18 cellular contexts compared by ENCODE assay signal in the genomic region with DNA sequence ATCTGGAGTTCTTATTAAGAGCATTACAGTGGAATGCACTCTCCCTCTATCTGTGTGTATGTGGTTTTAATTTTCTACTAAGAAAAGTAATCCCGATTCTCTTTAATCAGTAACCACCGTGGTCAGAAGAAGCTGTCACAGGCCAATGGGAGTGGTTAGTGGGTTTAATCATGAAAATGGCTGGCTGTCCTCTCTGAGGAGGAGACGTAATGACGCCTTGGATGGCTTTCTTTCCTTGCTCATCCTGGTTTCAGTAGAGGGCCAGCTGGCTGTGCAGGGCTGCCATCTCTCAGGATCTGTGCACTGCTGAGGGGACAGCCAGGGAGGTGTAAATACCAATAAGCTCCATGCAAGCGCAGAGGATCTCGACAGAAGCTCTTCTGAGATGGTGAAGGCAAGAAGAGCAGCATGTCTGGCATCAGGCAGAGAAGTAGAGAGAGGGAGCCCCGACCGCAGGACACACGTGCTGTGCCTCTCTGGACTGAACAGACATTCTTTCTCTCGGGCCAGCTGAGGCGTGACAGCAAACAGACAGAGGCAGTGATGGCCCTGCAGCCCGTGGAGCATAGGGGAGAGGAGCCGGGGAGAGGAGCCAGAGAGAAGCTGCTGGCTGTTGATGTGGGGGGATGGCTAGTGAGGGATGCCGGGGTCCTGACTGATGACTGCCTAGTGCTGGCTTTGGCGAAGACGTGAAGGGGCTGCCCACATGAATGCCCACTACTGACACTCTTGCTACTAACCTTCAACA.
DNase-seq lines count a peak whose midpoint lies in the region; ATAC-seq lines count a peak whose summit lies in the region.
"Had no signal": no experiment of that assay in that cellular context is flagged by ENCODE, and none has a peak within 500 bp of the region (broad histone marks: within the 10 kb centered on the region; RNA-seq: fewer than 3 reads in every experiment).

No MANE protein-coding gene starts in this region.

- peak; percentile 46 for DNase-seq in AG20443 (ENCODE audit: low spot score)
- peak; percentile 20 for DNase-seq in NCI-H2029 treated with DMSO at 0.1 percent for 48 hours (lab: John Stamatoyannopoulos, UW)
- DNase-seq in cerebellar cortex (ENCODE audit: low spot score): peak; percentile 65
- DNase-seq in medulla oblongata (ENCODE audit: extremely low spot score): peak; percentile 64
- DNase-seq in MG63: no peak
- DNase-seq in COLO829 (ENCODE audit: low spot score): no peak
- no peak for DNase-seq in effector memory CD4-positive, alpha-beta T cell
- DNase-seq: activated B cell treated with CpG ODN at 0.5 μM for 24 hours; COR-L47; mesendoderm; NCI-H2081; NK-92 treated with Interleukin-12 subunit alpha and Interleukin-12 subunit beta, amount 100 ng/mL, for 24 hours; SHP77 treated with DMSO at 0.1 percent for 48 hours; stimulated activated CD4-positive, alpha-beta T cell treated with anti-CD3 and anti-CD28 coated beads, Interleukin-2, amount 100 ng/mL, for 48 hours; T-helper 17 cell; testis had no signal

- no peaks in the 10 kb centered on the region for H3K36me3 ChIP-seq in MG63
- H3K36me3 ChIP-seq in effector memory CD4-positive, alpha-beta T cell (ENCODE audit: control insufficient read depth, insufficient read depth, low read length): no peaks in the 10 kb centered on the region
- H3K36me3 ChIP-seq: HAP-1 had no signal

- H3K27me3 ChIP-seq in MG63: no peaks in the 10 kb centered on the region
- no peaks in the 10 kb centered on the region for H3K27me3 ChIP-seq in effector memory CD4-positive, alpha-beta T cell (replicated peaks; ENCODE audit: control insufficient read depth, insufficient read depth, low read length, poor library complexity, severe bottlenecking)
- H3K27me3 ChIP-seq: testis had no signal

- H3K4me3 ChIP-seq in MG63: no peak overlapping the region
- no peak overlapping the region for H3K4me3 ChIP-seq in effector memory CD4-positive, alpha-beta T cell (ENCODE audit: insufficient read depth, low read depth, low read length, poor library complexity, severe bottlenecking)
- H3K4me3 ChIP-seq: HAP-1, testis had no signal

- no peak for ATAC-seq in GM21576 (IDR thresholded peaks at IDR 0.05; ENCODE audit: unreplicated experiment)
- ATAC-seq: T-helper 17 cell had no signal

- no peaks in the 10 kb centered on the region for H3K4me1 ChIP-seq in effector memory CD4-positive, alpha-beta T cell (ENCODE audit: control insufficient read depth, insufficient read depth, low read length, poor library complexity, severe bottlenecking)
- H3K4me1 ChIP-seq: HAP-1, testis had no signal

- no peak overlapping the region for H3K27ac ChIP-seq in effector memory CD4-positive, alpha-beta T cell (ENCODE audit: insufficient read depth, low read length, poor library complexity, severe bottlenecking)
- H3K27ac ChIP-seq: testis had no signal

- H3K9me3 ChIP-seq in MG63: no peaks in the 10 kb centered on the region
- no peaks in the 10 kb centered on the region for H3K9me3 ChIP-seq in effector memory CD4-positive, alpha-beta T cell (ENCODE audit: control insufficient read depth, low read length)
- H3K9me3 ChIP-seq: HAP-1, testis had no signal

Comparison
In these comparisons a context has a peak if more than half of its experiments do, and no peak if none do; other contexts are left out.
1. DNase-seq: peak in AG20443 (single experiment), NCI-H2029 treated with DMSO at 0.1 percent for 48 hours (single experiment), cerebellar cortex (single experiment) and medulla oblongata (single experiment); none in MG63 (single experiment), COLO829 (single experiment) and effector memory CD4-positive, alpha-beta T cell (0 of 3).